In the genomic region with DNA sequence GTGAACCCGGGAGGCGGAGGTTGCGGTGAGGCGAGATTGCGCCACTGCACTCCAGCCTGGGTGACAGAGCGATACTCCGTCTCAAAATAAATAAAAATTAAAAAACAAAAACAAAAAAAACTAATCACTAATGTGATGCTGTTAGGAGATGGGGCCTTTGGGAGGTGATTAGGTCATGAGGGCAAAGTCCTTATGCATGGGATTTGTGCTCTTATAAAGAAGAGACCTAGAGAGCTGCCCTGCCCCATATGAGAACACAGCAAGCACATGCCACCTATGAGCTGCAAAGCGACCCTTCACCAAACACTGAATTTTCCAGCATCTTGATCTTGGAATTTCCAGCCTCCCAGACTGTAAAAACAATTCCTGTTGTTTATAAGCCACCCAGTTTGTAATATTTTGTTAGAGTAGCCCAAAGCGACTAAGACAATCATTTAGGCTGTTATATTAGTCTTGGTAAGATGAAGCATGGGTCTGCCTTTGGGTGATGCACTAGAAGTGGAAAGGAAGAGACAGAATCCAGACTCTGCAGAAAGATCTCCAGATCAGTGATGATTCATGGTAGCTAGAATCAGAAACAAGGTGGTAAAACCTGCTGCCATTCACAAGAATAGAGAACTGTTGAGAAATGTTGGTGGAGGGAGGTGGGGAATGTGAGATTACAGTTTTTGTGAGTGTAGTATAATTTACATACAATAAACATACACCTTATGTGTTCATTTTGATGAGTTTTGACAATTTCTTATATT, we compare ENCODE assay signal across 15 cellular contexts. TPM values are rescaled to one million over a fixed set of nuclear protein-coding genes. Genes with fewer than 3 reads are reported as not detected.
"Had no signal": no experiment of that assay in that cellular context is flagged by ENCODE, and none has a peak within 500 bp of the region (broad histone marks: within the 10 kb centered on the region; RNA-seq: fewer than 3 reads in every experiment).

No MANE protein-coding gene starts in this region.

- H3K9me3 ChIP-seq: mucosa of descending colon, neutrophil had no signal

- H3K4me3 ChIP-seq: cardiac muscle cell, mucosa of descending colon had no signal

- DNase-seq: activated CD4-positive, alpha-beta T cell treated with anti-CD3 and anti-CD28 coated beads, Interleukin-2, amount 50 U/mL, for 1 hour; activated CD8-positive, alpha-beta memory T cell treated with anti-CD3 and anti-CD28 coated beads, Interleukin-2, amount 10 ng/mL, durations not matched to agents 7 days and 5 days; activated gamma-delta T cell; activated T-cell treated with anti-CD3 and anti-CD28 coated beads, Interleukin-2, amount 50 U/mL, for 48 hours; mucosa of descending colon; naive thymus-derived CD8-positive, alpha-beta T cell; right cardiac atrium; T-helper 2 cell had no signal

- H3K27me3 Mint-ChIP-seq: activated CD8-positive, alpha-beta memory T cell treated with anti-CD3 and anti-CD28 coated beads, Interleukin-2, amount 10 ng/mL, durations not matched to agents 7 days and 5 days; activated naive CD8-positive, alpha-beta T cell; naive thymus-derived CD8-positive, alpha-beta T cell; progenitor cell of endocrine pancreas; type B pancreatic cell had no signal

- H3K4me3 Mint-ChIP-seq: activated CD8-positive, alpha-beta memory T cell treated with anti-CD3 and anti-CD28 coated beads, Interleukin-2, amount 10 ng/mL, durations not matched to agents 7 days and 5 days; activated naive CD8-positive, alpha-beta T cell; naive thymus-derived CD8-positive, alpha-beta T cell; stimulated activated effector memory CD8-positive, alpha-beta T cell treated with anti-CD3 and anti-CD28 coated beads, Interleukin-12 subunit alpha, Interleukin-12 subunit beta, amount 100 ng/mL, for 72 hours; type B pancreatic cell had no signal

- H3K4me1 Mint-ChIP-seq: activated CD8-positive, alpha-beta memory T cell treated with anti-CD3 and anti-CD28 coated beads, Interleukin-2, amount 10 ng/mL, durations not matched to agents 7 days and 5 days had no signal

- H3K36me3 ChIP-seq: neutrophil had no signal

- H3K27ac ChIP-seq: cardiac muscle cell, neutrophil had no signal

- H3K9me3 Mint-ChIP-seq: naive thymus-derived CD8-positive, alpha-beta T cell; stimulated activated effector memory CD8-positive, alpha-beta T cell treated with anti-CD3 and anti-CD28 coated beads, Interleukin-12 subunit alpha, Interleukin-12 subunit beta, amount 100 ng/mL, for 72 hours; type B pancreatic cell had no signal

- H3K27ac Mint-ChIP-seq: activated CD8-positive, alpha-beta memory T cell treated with anti-CD3 and anti-CD28 coated beads, Interleukin-2, amount 10 ng/mL, durations not matched to agents 7 days and 5 days; activated naive CD8-positive, alpha-beta T cell; progenitor cell of endocrine pancreas; stimulated activated effector memory CD8-positive, alpha-beta T cell treated with anti-CD3 and anti-CD28 coated beads, Interleukin-12 subunit alpha, Interleukin-12 subunit beta, amount 100 ng/mL, for 72 hours; type B pancreatic cell had no signal

- H3K27me3 ChIP-seq: cardiac muscle cell, neutrophil had no signal

- ATAC-seq: activated CD8-positive, alpha-beta memory T cell treated with anti-CD3 and anti-CD28 coated beads, Interleukin-2, amount 10 ng/mL, durations not matched to agents 7 days and 5 days; naive thymus-derived CD8-positive, alpha-beta T cell; stimulated activated effector memory CD8-positive, alpha-beta T cell treated with anti-CD3 and anti-CD28 coated beads, Interleukin-12 subunit alpha, Interleukin-12 subunit beta, amount 100 ng/mL, for 72 hours had no signal

RNA-seq across cellular contexts. Expression of gene GPR21, which starts 26.2 kb away (rescaled TPM):
- total RNA-seq: epithelial cell of proximal tubule had no signal
- polyA plus RNA-seq: cardiac muscle cell; naive thymus-derived CD8-positive, alpha-beta T cell had no signal
